8 cellular contexts compared by ENCODE assay signal in the genomic region with DNA sequence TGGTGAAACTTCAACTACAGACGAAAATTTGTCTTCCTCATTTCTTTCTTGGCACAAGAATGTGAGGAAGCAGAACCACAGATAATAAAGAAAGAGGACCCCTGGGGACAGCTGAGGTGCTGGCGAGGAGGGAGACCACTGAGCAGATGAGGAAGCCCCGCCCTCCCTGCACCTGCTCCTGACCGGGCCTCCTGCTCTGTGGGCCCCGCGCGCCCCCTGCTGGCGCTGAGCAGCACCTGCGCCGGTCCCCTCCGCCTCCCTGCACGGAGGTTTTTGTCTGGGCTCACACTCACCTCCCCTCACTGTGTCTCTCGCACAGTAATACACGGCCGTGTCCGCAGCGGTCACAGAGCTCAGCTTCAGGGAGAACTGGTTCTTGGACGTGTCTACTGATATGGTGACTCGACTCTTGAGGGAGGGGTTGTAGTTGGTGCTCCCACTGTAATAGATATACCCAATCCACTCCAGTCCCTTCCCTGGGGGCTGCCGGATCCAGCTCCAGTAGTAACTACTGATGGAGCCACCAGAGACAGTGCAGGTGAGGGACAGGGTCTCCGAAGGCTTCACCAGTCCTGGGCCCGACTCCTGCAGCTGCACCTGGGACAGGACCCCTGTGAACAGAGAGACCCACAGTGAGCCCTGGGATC.
DNase-seq lines count a peak whose midpoint lies in the region; ATAC-seq and TF ChIP-seq lines count a peak whose summit lies in the region.
"Not testable (repeated sequence)": the region's sequence is repeated elsewhere in the genome, so short reads cannot be mapped to it uniquely, and the experiment has no call there.

No MANE protein-coding gene starts in this region.

- H3K27ac Mint-ChIP-seq in CD4-positive, alpha-beta T cell; naive B cell: not testable (repeated sequence)

- peaks cover 24% of the 10 kb centered on the region for H3K27me3 Mint-ChIP-seq in CD4-positive, alpha-beta T cell
- H3K27me3 Mint-ChIP-seq in naive B cell = peaks cover 4 to 29% (median 22%) of the 10 kb centered on the region in 3 donors

- not testable (repeated sequence) for H3K4me2 ChIP-seq in SK-N-SH

- peak; percentile 80 for TF ChIP-seq CTCF in CD4-positive, alpha-beta T cell (IDR thresholded peaks at IDR 0.05)
- peak; percentile 61 for TF ChIP-seq CTCF in SK-N-SH (IDR thresholded peaks at IDR 0.05)

- H3K4me1 Mint-ChIP-seq in CD4-positive, alpha-beta T cell (ENCODE audit: low read depth) = peaks cover 14% of the 10 kb centered on the region
- H3K4me1 Mint-ChIP-seq in naive B cell = peaks cover 11 to 14% (median 12%) of the 10 kb centered on the region in 3 donors

- H3K4me3 Mint-ChIP-seq in CD4-positive, alpha-beta T cell = not testable (repeated sequence)
- H3K4me3 Mint-ChIP-seq in naive B cell = peak overlapping the region in 6 of 8 donors; percentile 19 to 65 (median 24)

- H3K27me3 ChIP-seq in CD4-positive, alpha-beta T cell (ENCODE audit: control insufficient read depth, insufficient read depth, low read length) = not testable (repeated sequence)
- peaks cover 18% of the 10 kb centered on the region; the same call in 1 of the 2 replicates for H3K27me3 ChIP-seq in SK-N-SH (ENCODE audit: insufficient read depth)

- H3K9me3 Mint-ChIP-seq in CD4-positive, alpha-beta T cell; naive B cell: not testable (repeated sequence)

- CTCF ChIA-PET in CD4-positive, alpha-beta T cell (lab: Charles Lee) = interaction anchor here (0.7 to 1.7 kb wide), 3 partner anchors 9 to 21 kb away, joined by 3 to 8 read pairs (median 4); no protein-coding TSS in a partner anchor
- CTCF ChIA-PET in SK-N-SH (lab: Yijun Ruan, JAX) = interaction anchor here (0.7 to 1.0 kb wide), 2 partner anchors 8 to 9 kb away, joined by 3 read pairs; no protein-coding TSS in a partner anchor

- TF ChIP-seq RAD21 in SK-N-SH (IDR thresholded peaks at IDR 0.05; ENCODE audit: low read length) = 0 out of 2 replicates have a peak, but pooled peaks have one; percentile 9

- POLR2A ChIA-PET in CD4-positive, alpha-beta T cell (lab: Charles Lee); SK-N-SH (lab: Yijun Ruan, JAX): not testable (repeated sequence)

- H3K79me2 ChIP-seq in SK-N-SH (ENCODE audit: insufficient read depth) = not testable (repeated sequence)

- peak; percentile 97 for ATAC-seq in CD4-positive, alpha-beta T cell (ENCODE audit: poor library complexity)
- ATAC-seq in GM21619 (IDR thresholded peaks at IDR 0.05; ENCODE audit: unreplicated experiment) = peak; percentile 56
- ATAC-seq in naive B cell (ENCODE audit: low read depth in 2 of 2) = peak; percentile 81 to 96

- H3K9me3 ChIP-seq in CD4-positive, alpha-beta T cell (ENCODE audit: control insufficient read depth, low read length); SK-N-SH: not testable (repeated sequence)

- DNase-seq in CD4-positive, alpha-beta T cell = peak; percentile 46 to 78 (median 58)
- DNase-seq in NCI-H1694 (lab: John Stamatoyannopoulos, UW) = peak; percentile 11
- DNase-seq in SK-N-SH = peak; percentile 49
- peak; percentile 20 to 59 (median 52) for DNase-seq in activated CD8-positive, alpha-beta memory T cell treated with anti-CD3 and anti-CD28 coated beads for 48 hours (ENCODE audit: low read depth in 2 of 3, low spot score in 2 of 3)
- DNase-seq in cerebellar cortex (ENCODE audit: low spot score) = peak; percentile 3
- DNase-seq in naive B cell = peak; percentile 69
- peak; percentile 50 to 74 for DNase-seq in stimulated activated CD8-positive, alpha-beta memory T cell treated with anti-CD3 and anti-CD28 coated beads, Interleukin-2, amount 100 ng/mL, for 48 hours (ENCODE audit: low read depth in 2 of 2)

- H3K36me3 ChIP-seq in SK-N-SH (replicated peaks in 1 of 2; ENCODE audit: control insufficient read depth in 1 of 2, insufficient read depth in 2 of 2, low read length in 1 of 2) = not testable (repeated sequence)

- not testable (repeated sequence) for H3K27ac ChIP-seq in CD4-positive, alpha-beta T cell (ENCODE audit: low read depth, low read length); SK-N-SH (ENCODE audit: low read depth in 2 of 2, low read length in 1 of 2)

- H3F3A ChIP-seq in SK-N-SH (replicated peaks; ENCODE audit: insufficient read depth) = not testable (repeated sequence)

- H3K9me2 ChIP-seq in SK-N-SH = not testable (repeated sequence)

- not testable (repeated sequence) for H3K36me3 Mint-ChIP-seq in CD4-positive, alpha-beta T cell (ENCODE audit: low read depth); naive B cell

- not testable (repeated sequence) for H4K20me1 ChIP-seq in SK-N-SH (ENCODE audit: insufficient read depth)

- H3K9ac ChIP-seq in SK-N-SH = not testable (repeated sequence)

- not testable (repeated sequence) for TF ChIP-seq EP300 in SK-N-SH (IDR thresholded peaks at IDR 0.05; ENCODE audit: borderline replicate concordance in 1 of 2, low read depth in 1 of 2, low read length in 1 of 2)

- not testable (repeated sequence) for H2AFZ ChIP-seq in SK-N-SH (ENCODE audit: low read depth)

- H3K4me3 ChIP-seq in SK-N-SH (ENCODE audit: low read depth in 2 of 2, low read length in 1 of 2) = not testable (repeated sequence)

- intact Hi-C loops in CD4-positive, alpha-beta T cell (cut with DNase I, micrococcal nuclease) = not testable (repeated sequence)

- 7% methylated on average over 3 of the region's 22 CpGs for WGBS in SK-N-SH (ENCODE audit: low lambda C conversion rate)

- not testable (repeated sequence) for H3K4me1 ChIP-seq in SK-N-SH (ENCODE audit: control insufficient read depth in 1 of 2, insufficient read depth in 2 of 2, low read depth in 1 of 2, low read length in 1 of 2)

Comparison
In these comparisons a context has a peak if more than half of its experiments do, and no peak if none do; other contexts are left out.
1. DNase-seq: peak in every context shown above with its lines; median percentile 69 in naive B cell; 62 in stimulated activated CD8-positive, alpha-beta memory T cell treated with anti-CD3 and anti-CD28 coated beads, Interleukin-2, amount 100 ng/mL, for 48 hours; 58 in CD4-positive, alpha-beta T cell; 52 in activated CD8-positive, alpha-beta memory T cell treated with anti-CD3 and anti-CD28 coated beads for 48 hours; 49 in SK-N-SH; 11 in NCI-H1694; 3 in cerebellar cortex.